Comparison of ENCODE assay signal across 14 cellular contexts in genomic region chr15:74193305-74193718, GRCh38. TPM values are rescaled to one million over a fixed set of nuclear protein-coding genes. Genes with fewer than 3 reads are reported as not detected.
DNase-seq lines count a peak whose midpoint lies in the region; ATAC-seq and TF ChIP-seq lines count a peak whose summit lies in the region.
"Had no signal": no experiment of that assay in that cellular context is flagged by ENCODE, and none has a peak within 500 bp of the region (broad histone marks: within the 10 kb centered on the region; RNA-seq: fewer than 3 reads in every experiment).

No MANE protein-coding gene starts in this region.

- no peak overlapping the region for H3K27ac Mint-ChIP-seq in activated naive CD4-positive, alpha-beta T cell treated with anti-CD3 and anti-CD28 coated beads, Interleukin-2, amount 10 ng/mL, durations not matched to agents 7 days and 5 days

- CTCF ChIA-PET in activated naive CD4-positive, alpha-beta T cell treated with anti-CD3 and anti-CD28 coated beads, Interleukin-2, amount 10 ng/mL, durations not matched to agents 7 days and 5 days (lab: Charles Lee): no interaction called here

- H3K9me3 Mint-ChIP-seq in activated naive CD4-positive, alpha-beta T cell treated with anti-CD3 and anti-CD28 coated beads, Interleukin-2, amount 10 ng/mL, durations not matched to agents 7 days and 5 days: no peaks in the 10 kb centered on the region
- H3K9me3 Mint-ChIP-seq: activated T-cell treated with anti-CD3 and anti-CD28 coated beads, Interleukin-2, amount 50 U/mL, for 4 hours had no signal

- in situ Hi-C loops in ACHN (cut with HindIII; ENCODE audit: low pct_ligation_motif_present, low pct_unique_long_range_greater_than_20kb, low sequenced_read_pairs): no loop called here

- no peak overlapping the region for H3K27ac ChIP-seq in foreskin keratinocyte
- H3K27ac ChIP-seq: psoas muscle had no signal

- peaks cover 24% of the 10 kb centered on the region for H3K27me3 Mint-ChIP-seq in activated naive CD4-positive, alpha-beta T cell treated with anti-CD3 and anti-CD28 coated beads, Interleukin-2, amount 10 ng/mL, durations not matched to agents 7 days and 5 days

- no peak for TF ChIP-seq CTCF in foreskin keratinocyte (conservative IDR thresholded peaks at IDR 0.05)

- peak; percentile 97 for ATAC-seq in foreskin keratinocyte
- ATAC-seq in GM21528 (IDR thresholded peaks at IDR 0.05; ENCODE audit: low FRiP score, unreplicated experiment): no peak
- ATAC-seq in HG02870 (IDR thresholded peaks at IDR 0.05; ENCODE audit: unreplicated experiment): no peak
- ATAC-seq in HG03521 (IDR thresholded peaks at IDR 0.05; ENCODE audit: unreplicated experiment): no peak
- ATAC-seq: activated T-cell treated with anti-CD3 and anti-CD28 coated beads, Interleukin-2, amount 50 U/mL, for 4 hours; psoas muscle had no signal

- H3K4me3 Mint-ChIP-seq in activated naive CD4-positive, alpha-beta T cell treated with anti-CD3 and anti-CD28 coated beads, Interleukin-2, amount 10 ng/mL, durations not matched to agents 7 days and 5 days: no peak overlapping the region
- H3K4me3 Mint-ChIP-seq: activated T-cell treated with anti-CD3 and anti-CD28 coated beads, Interleukin-2, amount 50 U/mL, for 4 hours had no signal

- no peaks in the 10 kb centered on the region for H3K4me1 Mint-ChIP-seq in activated naive CD4-positive, alpha-beta T cell treated with anti-CD3 and anti-CD28 coated beads, Interleukin-2, amount 10 ng/mL, durations not matched to agents 7 days and 5 days

- H3K27me3 ChIP-seq in foreskin keratinocyte: peaks cover 7% of the 10 kb centered on the region

- DNase-seq in ACHN: peak; percentile 87
- DNase-seq in HK-2 (ENCODE audit: unreplicated experiment): peak; percentile 70
- peak; percentile 60 for DNase-seq in T1000 (lab: John Stamatoyannopoulos, UW)
- peak; percentile 91 to 95 for DNase-seq in foreskin keratinocyte
- no peak for DNase-seq in activated naive CD4-positive, alpha-beta T cell treated with anti-CD3 and anti-CD28 coated beads, Interleukin-2, amount 10 ng/mL, durations not matched to agents 7 days and 5 days
- DNase-seq: activated T-cell treated with anti-CD3 and anti-CD28 coated beads, Interleukin-2, amount 50 U/mL, for 4 hours; C1 segment of cervical spinal cord; kidney; NCI-H1694 treated with DMSO at 0.1 percent for 48 hours; psoas muscle had no signal

- H3K36me3 Mint-ChIP-seq in activated naive CD4-positive, alpha-beta T cell treated with anti-CD3 and anti-CD28 coated beads, Interleukin-2, amount 10 ng/mL, durations not matched to agents 7 days and 5 days: no peaks in the 10 kb centered on the region

- H3K4me1 ChIP-seq in foreskin keratinocyte: no peaks in the 10 kb centered on the region
- H3K4me1 ChIP-seq: psoas muscle had no signal

RNA-seq across cellular contexts. Expression of gene STRA6, which starts 9.3 kb away (rescaled TPM):
- not detected in 2 replicates for total RNA-seq in foreskin keratinocyte
- not detected in 2 replicates for polyA plus RNA-seq in foreskin keratinocyte
- total RNA-seq: activated T-cell treated with anti-CD3 and anti-CD28 coated beads, Interleukin-2, amount 50 U/mL, for 4 hours; psoas muscle had no signal

RNA-seq across cellular contexts. Expression of gene ISLR, which starts 19.8 kb away (rescaled TPM):
- not detected in 2 replicates for total RNA-seq in foreskin keratinocyte
- polyA plus RNA-seq in foreskin keratinocyte: not detected in 2 replicates
- total RNA-seq: dermis microvascular lymphatic vessel endothelial cell had no signal

RNA-seq across cellular contexts. Expression of gene CCDC33, which starts 42.8 kb away (rescaled TPM):
- total RNA-seq in foreskin keratinocyte: not detected in 2 replicates
- not detected in 2 replicates for polyA plus RNA-seq in foreskin keratinocyte
- total RNA-seq: activated T-cell treated with anti-CD3 and anti-CD28 coated beads, Interleukin-2, amount 50 U/mL, for 4 hours; dermis microvascular lymphatic vessel endothelial cell; psoas muscle had no signal
